In the genomic region with DNA sequence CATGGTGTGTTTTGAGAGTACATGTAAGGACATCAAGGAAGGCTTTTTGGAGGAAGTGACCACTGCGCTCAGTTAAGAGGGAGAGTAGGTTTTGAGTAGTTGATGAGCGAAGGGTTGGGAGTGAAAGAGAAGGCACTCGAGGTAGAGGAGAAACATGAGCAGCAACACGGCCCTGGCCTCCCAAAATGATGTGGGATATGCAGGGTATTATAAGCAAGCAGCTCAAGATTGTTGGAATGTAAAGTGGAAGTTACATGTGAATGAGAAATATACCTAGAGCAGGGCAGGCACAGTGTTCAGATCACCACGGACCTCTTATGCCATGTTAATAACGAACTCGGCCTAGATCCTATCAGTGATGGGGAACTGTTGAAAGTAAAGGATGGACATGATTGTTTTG, we compare ENCODE assay signal across 21 cellular contexts. TPM values are rescaled to one million over a fixed set of nuclear protein-coding genes. Genes with fewer than 3 reads are reported as not detected.
DNase-seq lines count a peak whose midpoint lies in the region; ATAC-seq and TF ChIP-seq lines count a peak whose summit lies in the region.
"Had no signal": no experiment of that assay in that cellular context is flagged by ENCODE, and none has a peak within 500 bp of the region (broad histone marks: within the 10 kb centered on the region; RNA-seq: fewer than 3 reads in every experiment).

No MANE protein-coding gene starts in this region.

- H3K4me2 ChIP-seq in PC-9, result peak overlapping the region; percentile 81
- H3K4me2 ChIP-seq: neural progenitor cell had no signal

- ATAC-seq in left cardiac atrium (no peak), GM19351 (IDR thresholded peaks at IDR 0.05; ENCODE audit: unreplicated experiment) (no peak)
- ATAC-seq in central memory CD8-positive, alpha-beta T cell (replicated peaks; ENCODE audit: extremely low read depth, poor library complexity, severe bottlenecking), result no peak
- ATAC-seq: right cardiac atrium had no signal

- no peaks in the 10 kb centered on the region for H4K20me1 ChIP-seq in PC-9 (ENCODE audit: insufficient read depth)

- intact Hi-C loops in left ventricle myocardium inferior (cut with micrococcal nuclease) (no loop called here), left cardiac atrium (cut with DNase I) (no loop called here), PC-9 (cut with micrococcal nuclease; ENCODE audit: unreplicated experiment) (no loop called here), uterus (cut with DNase I; ENCODE audit: low total_unique reads) (no loop called here)

- H3K9me3 ChIP-seq in left ventricle myocardium inferior (replicated peaks) (no peaks in the 10 kb centered on the region), PC-9 (ENCODE audit: insufficient read depth, low read depth) (no peaks in the 10 kb centered on the region), uterus (no peaks in the 10 kb centered on the region)
- H3K9me3 ChIP-seq: adrenal gland, transverse colon had no signal

- H2AFZ ChIP-seq in PC-9, result no peak overlapping the region
- H2AFZ ChIP-seq: neural progenitor cell had no signal

- peaks cover 29% of the 10 kb centered on the region for H3F3A ChIP-seq in PC-9 (ENCODE audit: insufficient read depth, low read depth)

- TF ChIP-seq POLR2A in uterus (IDR thresholded peaks at IDR 0.05), result no peak

- TF ChIP-seq CTCF in left ventricle myocardium inferior (IDR thresholded peaks at IDR 0.05; ENCODE audit: borderline replicate concordance) (no peak), PC-9 (conservative IDR thresholded peaks at IDR 0.05) (no peak), uterus (IDR thresholded peaks at IDR 0.05) (no peak)

- no peaks in the 10 kb centered on the region for H3K9me2 ChIP-seq in PC-9 (ENCODE audit: insufficient read depth)

- no peaks in the 10 kb centered on the region for H3K36me3 ChIP-seq in left ventricle myocardium inferior
- H3K36me3 ChIP-seq in PC-9 (ENCODE audit: low read depth), result 0 out of 2 replicates have a peak, but pooled peaks cover 2% of the 10 kb centered on the region
- no peaks in the 10 kb centered on the region for H3K36me3 ChIP-seq in uterus
- H3K36me3 ChIP-seq: adrenal gland, neural progenitor cell, transverse colon had no signal

- no TSS peak for BruUV-seq in PC-9 (replicated peaks; lab: Mats Ljungman, UMichigan)

- no peaks in the 10 kb centered on the region for H3K27me3 ChIP-seq in left ventricle myocardium inferior (ENCODE audit: low read depth)
- H3K27me3 ChIP-seq in PC-9 (ENCODE audit: insufficient read depth, low read depth), result no peaks in the 10 kb centered on the region
- no peaks in the 10 kb centered on the region for H3K27me3 ChIP-seq in uterus
- H3K27me3 ChIP-seq: adrenal gland, neural progenitor cell, transverse colon had no signal

- H3K4me1 Mint-ChIP-seq in central memory CD8-positive, alpha-beta T cell, result peaks cover 59% of the 10 kb centered on the region
- H3K4me1 Mint-ChIP-seq: neural progenitor cell had no signal

- no peaks in the 10 kb centered on the region for H3K27me3 Mint-ChIP-seq in central memory CD8-positive, alpha-beta T cell

- peak overlapping the region; percentile 100 for H3K27ac Mint-ChIP-seq in central memory CD8-positive, alpha-beta T cell (ENCODE audit: low read depth)
- H3K27ac Mint-ChIP-seq: H9, neural progenitor cell had no signal

- POLR2A ChIA-PET in PC-9 (lab: Charles Lee; ENCODE audit: unreplicated experiment), result no interaction called here

- CTCF ChIA-PET in PC-9 (lab: Charles Lee), result no interaction called here

- H3K27ac ChIP-seq in left ventricle myocardium inferior (replicated peaks) (peak overlapping the region; percentile 92), PC-9 (peak overlapping the region; percentile 83; the same call in 1 of the 2 replicates), uterus (peak overlapping the region in 1 of 2 donors; percentile 82)
- H3K27ac ChIP-seq: adrenal gland, neural progenitor cell had no signal

- H3K4me3 Mint-ChIP-seq in central memory CD8-positive, alpha-beta T cell, result no peak overlapping the region
- H3K4me3 Mint-ChIP-seq: H9, neural progenitor cell had no signal

- H3K9me3 Mint-ChIP-seq in central memory CD8-positive, alpha-beta T cell, result no peaks in the 10 kb centered on the region
- H3K9me3 Mint-ChIP-seq: H9, neural progenitor cell had no signal

- DNase-seq in left ventricle myocardium inferior, result no peak
- no peak for DNase-seq in left cardiac atrium
- no peak for DNase-seq in PC-9
- DNase-seq in central memory CD8-positive, alpha-beta T cell (ENCODE audit: low spot score in 2 of 2), result no peak
- DNase-seq in uterus, result no peak
- DNase-seq in NCI-H2081 (lab: John Stamatoyannopoulos, UW), result no peak
- no peak for DNase-seq in NCI-H446 (lab: John Stamatoyannopoulos, UW)
- DNase-seq: adrenal gland; H9; mammary epithelial cell; NCI-H1048; right cardiac atrium; stimulated activated CD8-positive, alpha-beta memory T cell treated with anti-CD3 and anti-CD28 coated beads, Interleukin-4, amount 100 ng/mL, for 48 hours; transverse colon had no signal

- H3K36me3 Mint-ChIP-seq in central memory CD8-positive, alpha-beta T cell (ENCODE audit: insufficient read depth), result peaks cover 27% of the 10 kb centered on the region
- H3K36me3 Mint-ChIP-seq: neural progenitor cell had no signal

- H3K4me3 ChIP-seq in left ventricle myocardium inferior (no peak overlapping the region), PC-9 (no peak overlapping the region), uterus (no peak overlapping the region)
- H3K4me3 ChIP-seq: adrenal gland, neural progenitor cell, transverse colon had no signal

- H3K4me1 ChIP-seq in left ventricle myocardium inferior (peaks cover 45% of the 10 kb centered on the region), PC-9 (replicated peaks; ENCODE audit: insufficient read depth) (peaks cover 45% of the 10 kb centered on the region), uterus (no peaks in the 10 kb centered on the region)
- H3K4me1 ChIP-seq: adrenal gland, neural progenitor cell, transverse colon had no signal

- H3K79me2 ChIP-seq in PC-9 (ENCODE audit: low read depth), result peaks cover 21% of the 10 kb centered on the region

RNA-seq across cellular contexts. Expression of a gene that starts 2.1 kb away (rescaled TPM):
- total RNA-seq in left ventricle myocardium inferior (50.6 TPM), left cardiac atrium (100 to 1,000 TPM in 1 of 2 donors, 10 to 100 TPM in 1; 80.0 to 118 TPM), PC-9 (2021) (307 and 470 TPM in 2 replicates), uterus (100 to 1,000 TPM in 1 of 4 donors, 10 to 100 TPM in 3; 28.4 to 175 (median 59.9) TPM)

RNA-seq across cellular contexts. Expression of a gene that starts 9.3 kb away (rescaled TPM):
- total RNA-seq in left ventricle myocardium inferior (not detected), left cardiac atrium (not detected), PC-9 (2021) (not detected in 2 replicates), uterus (not detected)
- total RNA-seq: activated CD8-positive, alpha-beta memory T cell treated with anti-CD3 and anti-CD28 coated beads for 36 hours; chondrocyte; Daoy; endothelial cell of umbilical vein; frontal cortex; H9; mammary epithelial cell; right cardiac atrium; transverse colon had no signal

RNA-seq across cellular contexts. Expression of a gene that starts 25.2 kb away (rescaled TPM):
- 0.14 TPM for total RNA-seq in left ventricle myocardium inferior
- total RNA-seq in left cardiac atrium, result under 1 TPM; 0.18 to 0.44 TPM
- total RNA-seq in PC-9 (2021), result 14.9 and 33.4 TPM in 2 replicates
- 1 to 10 TPM in 2 of 4 donors, under 1 TPM in 1, not detected in 1; 0.61 to 2.6 (median 1.5) TPM for total RNA-seq in uterus
- total RNA-seq: Daoy, frontal cortex, H9, mammary epithelial cell had no signal
